In the genomic region with DNA sequence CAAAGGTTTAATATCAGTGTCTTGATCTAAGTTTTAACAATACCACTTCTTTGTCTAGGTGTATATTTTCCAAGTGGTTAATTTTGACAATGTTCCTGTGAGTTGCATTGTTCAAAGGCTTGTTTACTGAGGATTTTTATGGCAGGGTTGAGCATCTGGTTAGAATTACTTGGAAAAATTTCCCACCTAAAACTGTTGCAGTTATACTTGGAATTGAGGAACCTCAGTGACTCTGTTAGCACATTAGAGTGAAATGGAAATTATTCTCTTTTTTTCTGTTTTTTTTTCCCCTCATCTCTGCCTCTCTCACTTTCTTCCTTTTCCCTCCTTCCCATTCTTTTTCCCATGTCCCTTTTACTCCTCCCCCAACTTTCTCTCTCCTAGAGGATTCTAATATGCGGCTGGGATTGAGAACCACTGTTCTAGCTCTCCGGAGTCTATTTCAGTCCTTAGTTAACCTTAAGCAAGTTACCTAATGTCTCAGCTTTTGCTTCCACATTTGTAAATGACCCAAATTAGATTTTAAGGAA, we compare ENCODE assay signal across 27 cellular contexts.
"Had no signal": no experiment of that assay in that cellular context is flagged by ENCODE, and none has a peak within 500 bp of the region (broad histone marks: within the 10 kb centered on the region; RNA-seq: fewer than 3 reads in every experiment).

No MANE protein-coding gene starts in this region.

- H3K4me1 Mint-ChIP-seq: stimulated activated naive CD8-positive, alpha-beta T cell treated with anti-CD3 and anti-CD28 coated beads, Interleukin-15, amount 100 ng/mL, for 72 hours had no signal

- H3K27ac Mint-ChIP-seq: progenitor cell of endocrine pancreas; stimulated activated memory B cell treated with anti-CD40 and anti-IgM and Interleukin-4, amounts not matched to agents 10 μg/mL and 1 μg/mL and 100 μg/mL, for 72 hours; stimulated activated naive CD8-positive, alpha-beta T cell treated with anti-CD3 and anti-CD28 coated beads, Interleukin-15, amount 100 ng/mL, for 72 hours had no signal

- H3K36me3 ChIP-seq: ovary had no signal

- DNase-seq: hypothalamus; immature natural killer cell; kidney; left colon; left lung; lower lobe of right lung; mammary epithelial cell; mesenchymal stem cell; naive B cell; natural killer cell; ovary; retina; right cardiac atrium; stimulated activated CD4-positive, alpha-beta T cell treated with anti-CD3 and anti-CD28 coated beads, Interleukin-1b, Interleukin-23, amount 100 ng/mL, for 48 hours; stimulated activated CD4-positive, alpha-beta T cell treated with anti-CD3 and anti-CD28 coated beads, Interleukin-2, amount 100 ng/mL, for 48 hours; stimulated activated CD4-positive, alpha-beta T cell treated with anti-CD3 and anti-CD28 coated beads, Interleukin-4, amount 100 ng/mL, for 4 hours; stimulated activated CD8-positive, alpha-beta memory T cell treated with anti-CD3 and anti-CD28 coated beads, Interleukin-4, amount 100 ng/mL, for 48 hours; stimulated activated naive CD4-positive, alpha-beta T cell treated with Interleukin-2 at 50 U/mL for 16 hours; stimulated activated naive CD8-positive, alpha-beta T cell treated with anti-CD3 and anti-CD28 coated beads, Interleukin-15, amount 100 ng/mL, for 72 hours; substantia nigra had no signal

- H3K27me3 Mint-ChIP-seq: naive B cell; progenitor cell of endocrine pancreas; stimulated activated memory B cell treated with anti-CD40 and anti-IgM and Interleukin-4, amounts not matched to agents 10 μg/mL and 1 μg/mL and 100 μg/mL, for 72 hours; stimulated activated naive CD8-positive, alpha-beta T cell treated with anti-CD3 and anti-CD28 coated beads, Interleukin-15, amount 100 ng/mL, for 72 hours; type B pancreatic cell had no signal

- FAIRE-seq: islet of Langerhans, kidney had no signal

- H3K9me3 Mint-ChIP-seq: immature natural killer cell; naive B cell; natural killer cell; stimulated activated memory B cell treated with anti-CD40 and anti-IgM and Interleukin-4, amounts not matched to agents 10 μg/mL and 1 μg/mL and 100 μg/mL, for 72 hours; stimulated activated naive CD8-positive, alpha-beta T cell treated with anti-CD3 and anti-CD28 coated beads, Interleukin-15, amount 100 ng/mL, for 72 hours; type B pancreatic cell had no signal

- H3K4me3 Mint-ChIP-seq: immature natural killer cell; naive B cell; natural killer cell; stimulated activated memory B cell treated with anti-CD40 and anti-IgM and Interleukin-4, amounts not matched to agents 10 μg/mL and 1 μg/mL and 100 μg/mL, for 72 hours; stimulated activated naive CD8-positive, alpha-beta T cell treated with anti-CD3 and anti-CD28 coated beads, Interleukin-15, amount 100 ng/mL, for 72 hours; type B pancreatic cell had no signal

- H3K4me1 ChIP-seq: left lung, lower lobe of right lung, vagina had no signal

- ATAC-seq: left colon; left lung; lower lobe of right lung; natural killer cell; right cardiac atrium; stimulated activated memory B cell treated with anti-CD40 and anti-IgM and Interleukin-4, amounts not matched to agents 10 μg/mL and 1 μg/mL and 100 μg/mL, for 72 hours; stimulated activated naive CD8-positive, alpha-beta T cell treated with anti-CD3 and anti-CD28 coated beads, Interleukin-15, amount 100 ng/mL, for 72 hours had no signal

- H3K27me3 ChIP-seq: left lung, ovary, tibial nerve, vagina had no signal

- H3K4me3 ChIP-seq: left lung, lower lobe of right lung, ovary, smooth muscle cell, tibial nerve, vagina had no signal

- H3K9me3 ChIP-seq: left lung, lower lobe of right lung, ovary, tibial nerve, vagina had no signal

- H3K27ac ChIP-seq: left lung, lower lobe of right lung, ovary, vagina had no signal

- H3K4me2 ChIP-seq: smooth muscle cell had no signal
